Comparison of ENCODE assay signal across 13 cellular contexts in genomic region chr5:138760448-138761110, GRCh38. TPM values are rescaled to one million over a fixed set of nuclear protein-coding genes. Genes with fewer than 3 reads are reported as not detected.
DNase-seq lines count a peak whose midpoint lies in the region; ATAC-seq lines count a peak whose summit lies in the region.
"Had no signal": no experiment of that assay in that cellular context is flagged by ENCODE, and none has a peak within 500 bp of the region (broad histone marks: within the 10 kb centered on the region; RNA-seq: fewer than 3 reads in every experiment).

No MANE protein-coding gene starts in this region.

- H3K9me3 Mint-ChIP-seq in activated T-helper 17 cell treated with anti-CD3 and anti-CD28 coated beads, Interleukin-2, amount 50 U/mL, for 72 hours = no peaks in the 10 kb centered on the region

- peaks cover 28% of the 10 kb centered on the region for H3K36me3 Mint-ChIP-seq in activated T-helper 17 cell treated with anti-CD3 and anti-CD28 coated beads, Interleukin-2, amount 50 U/mL, for 72 hours (ENCODE audit: low read depth)

- no peak for ATAC-seq in activated T-helper 17 cell treated with anti-CD3 and anti-CD28 coated beads, Interleukin-2, amount 50 U/mL, for 72 hours (replicated peaks)
- no peak for ATAC-seq in GM18520 (IDR thresholded peaks at IDR 0.05; ENCODE audit: unreplicated experiment)

- H3K4me1 Mint-ChIP-seq in activated T-helper 17 cell treated with anti-CD3 and anti-CD28 coated beads, Interleukin-2, amount 50 U/mL, for 72 hours = peaks cover 25% of the 10 kb centered on the region

- peak overlapping the region; percentile 29 for H3K4me3 Mint-ChIP-seq in activated T-helper 17 cell treated with anti-CD3 and anti-CD28 coated beads, Interleukin-2, amount 50 U/mL, for 72 hours

- no peak overlapping the region for H3K27ac Mint-ChIP-seq in activated T-helper 17 cell treated with anti-CD3 and anti-CD28 coated beads, Interleukin-2, amount 50 U/mL, for 72 hours

- H3K27me3 Mint-ChIP-seq in activated T-helper 17 cell treated with anti-CD3 and anti-CD28 coated beads, Interleukin-2, amount 50 U/mL, for 72 hours = peaks cover 9% of the 10 kb centered on the region

- DNase-seq in NCI-H2227 treated with DMSO at 0.1 percent for 48 hours (lab: John Stamatoyannopoulos, UW) (peak; percentile 13), NCI-H2227 (lab: John Stamatoyannopoulos, UW; ENCODE audit: unreplicated experiment) (no peak), EL (peak; percentile 31), lung microvascular endothelial cell (ENCODE audit: low read depth in 2 of 2) (peak; percentile 42 to 88), NCI-H128 (lab: John Stamatoyannopoulos, UW; ENCODE audit: unreplicated experiment) (no peak)
- DNase-seq in stimulated activated CD4-positive, alpha-beta T cell treated with anti-CD3 and anti-CD28 coated beads, Interleukin-12 subunit alpha, Interleukin-12 subunit beta, amount 100 ng/mL, for 4 hours = no peak
- DNase-seq: activated CD4-positive, CD25-positive, alpha-beta regulatory T cell treated with anti-CD3 and anti-CD28 coated beads, Interleukin-2, amount 50 U/mL, for 72 hours; cortex of kidney; NCI-H1694; NCI-H748 treated with DMSO at 0.1 percent for 48 hours; testis had no signal

RNA-seq across cellular contexts. Expression of gene CTNNA1, which starts 7.4 kb away (rescaled TPM):
- total RNA-seq in activated T-helper 17 cell treated with anti-CD3 and anti-CD28 coated beads, Interleukin-2, amount 50 U/mL, for 72 hours = 10 to 100 TPM; 63.6 to 92.1 TPM
- 479 and 529 TPM in 2 replicates for total RNA-seq in lung microvascular endothelial cell

Comparison
In these comparisons a context has a peak if more than half of its experiments do, and no peak if none do; other contexts are left out.
1. DNase-seq: peak in NCI-H2227 treated with DMSO at 0.1 percent for 48 hours (single experiment), EL (single experiment) and lung microvascular endothelial cell (2 of 2); none in NCI-H2227 (single experiment), NCI-H128 (single experiment) and stimulated activated CD4-positive, alpha-beta T cell treated with anti-CD3 and anti-CD28 coated beads, Interleukin-12 subunit alpha, Interleukin-12 subunit beta, amount 100 ng/mL, for 4 hours (single experiment).